8 cellular contexts compared by ENCODE assay signal in genomic region chr14:60248697-60249314, GRCh38. TPM values are rescaled to one million over a fixed set of nuclear protein-coding genes. Genes with fewer than 3 reads are reported as not detected.
DNase-seq lines count a peak whose midpoint lies in the region; ATAC-seq, FAIRE-seq and TF ChIP-seq lines count a peak whose summit lies in the region.

Gene PPM1A (plus strand): TSS chr14:60249221. CDS start chr14:60282704, 33,483 bp downstream.

- H2AFZ ChIP-seq in KMS-11 (ENCODE audit: low read depth): peak within 1 kb of the TSS; percentile 55

- H3K27me3 Mint-ChIP-seq in activated T-cell treated with anti-CD3 and anti-CD28 coated beads, Interleukin-2, amount 50 U/mL, for 72 hours (ENCODE audit: low read depth): no peaks in the 10 kb centered on the region

- H3K9me3 ChIP-seq in esophagus squamous epithelium: no peaks in the 10 kb centered on the region

- H3K4me3 ChIP-seq in KMS-11 (IDR thresholded peaks at IDR 0.05; ENCODE audit: insufficient read depth, low read depth, low read length) (no peak within 1 kb of the TSS), esophagus squamous epithelium (peak within 1 kb of the TSS; percentile 75 to 94 (median 89))

- no peak for FAIRE-seq in RCC 7860 (lab: Jason Lieb, UNC)

- H3K9ac ChIP-seq in KMS-11: peak within 1 kb of the TSS; percentile 100

- peak; percentile 85 for DNase-seq in DMS79 (lab: John Stamatoyannopoulos, UW)
- DNase-seq in RCC 7860 (ENCODE audit: low spot score): peak; percentile 81
- DNase-seq in activated T-cell treated with anti-CD3 and anti-CD28 coated beads, Interleukin-2, amount 50 U/mL, for 72 hours: peak; percentile 94 to 95
- peak; percentile 78 for DNase-seq in esophagus squamous epithelium (lab: John Stamatoyannopoulos, UW)
- DNase-seq in myocyte (ENCODE audit: low read depth): peak; percentile 94
- peak; percentile 90 to 95 for DNase-seq in stimulated activated CD8-positive, alpha-beta memory T cell treated with anti-CD3 and anti-CD28 coated beads, Interleukin-7, amount 100 ng/mL, for 4 hours (ENCODE audit: low read depth in 2 of 2)

- H3K27ac ChIP-seq in KMS-11 (peak within 1 kb of the TSS; percentile 100), esophagus squamous epithelium (peak within 1 kb of the TSS; percentile 96 to 100 (median 99))

- H3K36me3 Mint-ChIP-seq in activated T-cell treated with anti-CD3 and anti-CD28 coated beads, Interleukin-2, amount 50 U/mL, for 72 hours (ENCODE audit: insufficient read depth in 2 of 2): peaks cover 0 to 3% of the 10 kb centered on the region in 2 donors

- TF ChIP-seq CTCF in KMS-11 (conservative IDR thresholded peaks at IDR 0.05; ENCODE audit: low read depth, low read length) (no peak), esophagus squamous epithelium (IDR thresholded peaks at IDR 0.05) (peak in 1 of 6 experiments; percentile 9)

- intact Hi-C loops in esophagus squamous epithelium (cut with DNase I): loop anchor here (10.0 kb wide), 1 partner anchor 154 kb away; the partner anchor contains the start of gene PCNX4

- H3K36me3 ChIP-seq in KMS-11 (ENCODE audit: insufficient read depth) (no peaks in the 10 kb centered on the region), esophagus squamous epithelium (no peaks in the 10 kb centered on the region)

- 0% methylated on average over 25 of the region's 73 CpGs; no CpG with 5 or more reads in 1 of the 2 donors for WGBS in esophagus squamous epithelium, 2 donors

- no peaks in the 10 kb centered on the region for H4K20me1 ChIP-seq in KMS-11 (ENCODE audit: insufficient read depth)

- H3K79me2 ChIP-seq in KMS-11 (ENCODE audit: insufficient read depth, low read depth): peaks cover 39% of the 10 kb centered on the region; the same call in 1 of the 2 replicates

- peak in 3 of 4 donors; percentile 83 to 97 (median 90) for TF ChIP-seq POLR2A in esophagus squamous epithelium (IDR thresholded peaks at IDR 0.05)

- H3K27me3 ChIP-seq in KMS-11 (ENCODE audit: insufficient read depth, low read depth) (no peaks in the 10 kb centered on the region), esophagus squamous epithelium (no peaks in the 10 kb centered on the region)

- H3K4me1 ChIP-seq in KMS-11 (ENCODE audit: low read depth, poor library complexity, severe bottlenecking): peaks cover 13% of the 10 kb centered on the region
- H3K4me1 ChIP-seq in esophagus squamous epithelium: peaks cover 0 to 55% (median 10%) of the 10 kb centered on the region in 3 donors

- H3K27ac Mint-ChIP-seq in activated T-cell treated with anti-CD3 and anti-CD28 coated beads, Interleukin-2, amount 50 U/mL, for 72 hours: peak within 1 kb of the TSS; percentile 100

- H3K4me1 Mint-ChIP-seq in activated T-cell treated with anti-CD3 and anti-CD28 coated beads, Interleukin-2, amount 50 U/mL, for 72 hours (ENCODE audit: low read depth): peaks cover 68% of the 10 kb centered on the region

- no peaks in the 10 kb centered on the region for H3K9me3 Mint-ChIP-seq in activated T-cell treated with anti-CD3 and anti-CD28 coated beads, Interleukin-2, amount 50 U/mL, for 72 hours

- H3K4me3 Mint-ChIP-seq in activated T-cell treated with anti-CD3 and anti-CD28 coated beads, Interleukin-2, amount 50 U/mL, for 72 hours: peak within 1 kb of the TSS; percentile 90 to 99

- ATAC-seq in GM21786 (IDR thresholded peaks at IDR 0.05; ENCODE audit: unreplicated experiment): peak; percentile 63
- peak; percentile 77 to 80 for ATAC-seq in activated T-cell treated with anti-CD3 and anti-CD28 coated beads, Interleukin-2, amount 50 U/mL, for 72 hours (replicated peaks in 1 of 2)

- peak within 1 kb of the TSS; percentile 90 for H3K4me2 ChIP-seq in KMS-11

RNA-seq across cellular contexts. Expression of gene PPM1A, which starts in this region (rescaled TPM):
- 10 to 100 TPM; 57.3 to 62.9 TPM for total RNA-seq in activated T-cell treated with anti-CD3 and anti-CD28 coated beads, Interleukin-2, amount 50 U/mL, for 72 hours
- 10 to 100 TPM; 16.7 to 34.3 (median 22.7) TPM for total RNA-seq in esophagus squamous epithelium
- 27.5 and 29.6 TPM in 2 replicates for total RNA-seq in myocyte
- polyA plus RNA-seq in myocyte (2012): 32.7 TPM
